8 cellular contexts compared by ENCODE assay signal in genomic region chr1:156456625-156457465, GRCh38. TPM values are rescaled to one million over a fixed set of nuclear protein-coding genes. Genes with fewer than 3 reads are reported as not detected.
DNase-seq lines count a peak whose midpoint lies in the region; ATAC-seq and TF ChIP-seq lines count a peak whose summit lies in the region.

No MANE protein-coding gene starts in this region.

- DNase-seq in NCI-H2029 treated with DMSO at 0.1 percent for 48 hours (lab: John Stamatoyannopoulos, UW): peak; percentile 97
- DNase-seq in T1000 (lab: John Stamatoyannopoulos, UW): peak; percentile 84
- DNase-seq in astrocyte of the hippocampus (ENCODE audit: low read depth, low spot score): peak; percentile 99
- DNase-seq in hepatocyte (ENCODE audit: low spot score): peak; percentile 98
- peak; percentile 99 for DNase-seq in aorta

- intact Hi-C loops in aorta (cut with DNase I): loop anchor here in 1 of 2 donors (2.0 kb wide), 2 partner anchors 44 to 152 kb away; partner anchors contain the start of gene MEF2D

- H3K4me3 ChIP-seq in hepatocyte (peak overlapping the region; percentile 24), rectal smooth muscle tissue (ENCODE audit: low read length) (peak overlapping the region; percentile 66), aorta (ENCODE audit: low read length in 2 of 2) (peak overlapping the region; percentile 1 to 41)

- no peak for TF ChIP-seq CTCF in hepatocyte (IDR thresholded peaks at IDR 0.05; ENCODE audit: poor library complexity)

- H3K4me1 ChIP-seq in hepatocyte (ENCODE audit: insufficient read depth) (peaks cover 4% of the 10 kb centered on the region), rectal smooth muscle tissue (ENCODE audit: control insufficient read depth, insufficient read depth, low read length) (peaks cover 4% of the 10 kb centered on the region), aorta (ENCODE audit: control insufficient read depth in 1 of 2, insufficient read depth in 2 of 2, low read length in 2 of 2) (no peaks in the 10 kb centered on the region)

- H3K79me2 ChIP-seq in hepatocyte: no peaks in the 10 kb centered on the region

- H3K9ac ChIP-seq in rectal smooth muscle tissue (ENCODE audit: low read length): peak overlapping the region; percentile 88

- H3K27ac ChIP-seq in hepatocyte (peak overlapping the region; percentile 95), rectal smooth muscle tissue (ENCODE audit: low read depth, low read length) (peak overlapping the region; percentile 100), aorta (ENCODE audit: low read depth in 1 of 2, low read length in 2 of 2) (peak overlapping the region; percentile 93 to 94)

- no peaks in the 10 kb centered on the region for H3K9me3 ChIP-seq in hepatocyte (ENCODE audit: low read depth)
- H3K9me3 ChIP-seq in aorta (ENCODE audit: control insufficient read depth, low read length): no peaks in the 10 kb centered on the region

- H3K4me2 ChIP-seq in hepatocyte: peak overlapping the region; percentile 77

- H3K27me3 ChIP-seq in hepatocyte: no peaks in the 10 kb centered on the region
- H3K27me3 ChIP-seq in rectal smooth muscle tissue (ENCODE audit: control insufficient read depth, insufficient read depth, low read length): no peaks in the 10 kb centered on the region
- H3K27me3 ChIP-seq in aorta (ENCODE audit: control insufficient read depth in 1 of 2, insufficient read depth in 2 of 2, low read length in 1 of 2): no peaks in the 10 kb centered on the region

- 1% methylated on average over 58 of the region's 59 CpGs for WGBS in hepatocyte (ENCODE audit: low lambda C conversion rate, missing lambda C conversion rate)
- WGBS in aorta, 2 donors: 0% methylated on average over 59 of the region's 59 CpGs

- no peaks in the 10 kb centered on the region for H3K9me2 ChIP-seq in hepatocyte (replicated peaks; ENCODE audit: insufficient read depth)

- H4K20me1 ChIP-seq in hepatocyte (ENCODE audit: insufficient read depth, poor library complexity, severe bottlenecking): no peaks in the 10 kb centered on the region

- peak overlapping the region; percentile 18 for H2AFZ ChIP-seq in hepatocyte

- ATAC-seq in GM18511 (IDR thresholded peaks at IDR 0.05; ENCODE audit: unreplicated experiment) (peak; percentile 87), HG03025 (IDR thresholded peaks at IDR 0.05; ENCODE audit: low FRiP score, unreplicated experiment) (peak; percentile 60), aorta (ENCODE audit: low FRiP score) (peak; percentile 96)

- H3K36me3 ChIP-seq in hepatocyte (replicated peaks; ENCODE audit: insufficient read depth, low read depth) (no peaks in the 10 kb centered on the region), rectal smooth muscle tissue (ENCODE audit: control insufficient read depth, insufficient read depth, low read length) (no peaks in the 10 kb centered on the region), aorta (ENCODE audit: control insufficient read depth in 1 of 2, insufficient read depth in 2 of 2, low read length in 1 of 2) (no peaks in the 10 kb centered on the region)

RNA-seq across cellular contexts. Expression of gene MEF2D, which starts 43.7 kb away (rescaled TPM):
- total RNA-seq in hepatocyte: 9.6 and 20.1 TPM in 2 replicates
- polyA plus RNA-seq in hepatocyte: 25.1 and 30.8 TPM in 2 replicates
- total RNA-seq in aorta: 10 to 100 TPM; 82.1 to 95.8 TPM
- 10 to 100 TPM in 1 of 2 donors, 1 to 10 TPM in 1; 8.1 to 27.4 TPM for polyA plus RNA-seq in aorta

Comparison
In these comparisons a context has a peak if more than half of its experiments do, and no peak if none do; other contexts are left out.
1. Peak in every context shown above with its lines: DNase-seq, ATAC-seq, H3K4me3 ChIP-seq and H3K27ac ChIP-seq.